ENCODE assay signal across 1 cellular context in the genomic region with DNA sequence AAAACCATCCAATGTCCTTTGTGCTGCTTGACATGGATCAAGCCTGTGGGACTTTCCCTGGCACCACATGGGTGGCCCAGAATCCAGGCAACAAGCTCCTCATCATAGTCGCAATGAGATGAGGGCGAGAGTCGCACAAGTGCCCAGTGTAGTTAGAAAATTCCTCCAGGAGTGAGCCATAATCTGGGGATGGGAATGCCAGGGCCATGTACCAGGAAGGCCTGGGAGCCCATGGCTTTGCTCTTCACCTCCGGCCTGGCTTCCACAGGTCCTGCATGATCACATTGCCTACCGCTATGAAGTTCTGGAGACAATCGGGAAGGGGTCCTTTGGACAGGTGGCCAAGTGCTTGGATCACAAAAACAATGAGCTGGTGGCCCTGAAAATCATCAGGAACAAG.
TF ChIP-seq lines count a peak whose summit lies in the region.

No MANE protein-coding gene starts in this region.

TF ChIP-seq in H1, 55 proteins besides CTCF, POLR2A, EP300 and RAD21:
- TF ChIP-seq, protein P1, sequence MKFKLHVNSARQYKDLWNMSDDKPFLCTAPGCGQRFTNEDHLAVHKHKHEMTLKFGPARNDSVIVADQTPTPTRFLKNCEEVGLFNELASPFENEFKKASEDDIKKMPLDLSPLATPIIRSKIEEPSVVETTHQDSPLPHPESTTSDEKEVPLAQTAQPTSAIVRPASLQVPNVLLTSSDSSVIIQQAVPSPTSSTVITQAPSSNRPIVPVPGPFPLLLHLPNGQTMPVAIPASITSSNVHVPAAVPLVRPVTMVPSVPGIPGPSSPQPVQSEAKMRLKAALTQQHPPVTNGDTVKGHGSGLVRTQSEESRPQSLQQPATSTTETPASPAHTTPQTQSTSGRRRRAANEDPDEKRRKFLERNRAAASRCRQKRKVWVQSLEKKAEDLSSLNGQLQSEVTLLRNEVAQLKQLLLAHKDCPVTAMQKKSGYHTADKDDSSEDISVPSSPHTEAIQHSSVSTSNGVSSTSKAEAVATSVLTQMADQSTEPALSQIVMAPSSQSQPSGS (IDR thresholded peaks at IDR 0.05; ENCODE audit: low read length), result no peak
- TF ChIP-seq CHD2 (IDR thresholded peaks at IDR 0.05; ENCODE audit: low read length), result no peak
- TF ChIP-seq HDAC2 (IDR thresholded peaks at IDR 0.05; ENCODE audit: borderline replicate concordance in 1 of 2, low read depth in 2 of 2, low read length in 2 of 2), result no peak
- no peak for TF ChIP-seq TAF7 (optimal IDR thresholded peaks at IDR 0.05; ENCODE audit: borderline replicate concordance, low read depth, low read length)
- no peak for TF ChIP-seq RNF2 (IDR thresholded peaks at IDR 0.05; ENCODE audit: borderline replicate concordance, low read depth, low read length, missing control alignments, poor library complexity, severe bottlenecking)
- TF ChIP-seq SP4 (IDR thresholded peaks at IDR 0.05; ENCODE audit: low read length), result no peak
- TF ChIP-seq, protein P2, sequence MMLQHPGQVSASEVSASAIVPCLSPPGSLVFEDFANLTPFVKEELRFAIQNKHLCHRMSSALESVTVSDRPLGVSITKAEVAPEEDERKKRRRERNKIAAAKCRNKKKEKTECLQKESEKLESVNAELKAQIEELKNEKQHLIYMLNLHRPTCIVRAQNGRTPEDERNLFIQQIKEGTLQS (IDR thresholded peaks at IDR 0.05; ENCODE audit: insufficient read depth, low read depth, low read length), result no peak
- no peak for TF ChIP-seq TCF12 (IDR thresholded peaks at IDR 0.05; ENCODE audit: low read depth, low read length)
- TF ChIP-seq EGR1 (IDR thresholded peaks at IDR 0.05; ENCODE audit: borderline replicate concordance, low read depth, low read length), result no peak
- no peak for TF ChIP-seq KDM5A (IDR thresholded peaks at IDR 0.05; ENCODE audit: low read length)
- TF ChIP-seq EZH2 (IDR thresholded peaks at IDR 0.05; ENCODE audit: low read depth, low read length, severe bottlenecking), result no peak
- no peak for TF ChIP-seq CTBP2 (IDR thresholded peaks at IDR 0.05; ENCODE audit: borderline replicate concordance, insufficient read depth, insufficient read length, low read length)
- TF ChIP-seq FOSL1 (IDR thresholded peaks at IDR 0.05; ENCODE audit: insufficient read depth, low read depth, low read length), result no peak
- no peak for TF ChIP-seq SP1 (IDR thresholded peaks at IDR 0.05; ENCODE audit: low read depth, low read length)
- no peak for TF ChIP-seq TBP (IDR thresholded peaks at IDR 0.05; ENCODE audit: low read depth, low read length)
- no peak for TF ChIP-seq NANOG (IDR thresholded peaks at IDR 0.05; ENCODE audit: insufficient read depth, low read depth, low read length, poor library complexity, severe bottlenecking)
- no peak for TF ChIP-seq SP2 (IDR thresholded peaks at IDR 0.05; ENCODE audit: low read length)
- no peak for TF ChIP-seq CREB1 (IDR thresholded peaks at IDR 0.05)
- TF ChIP-seq, protein P3, sequence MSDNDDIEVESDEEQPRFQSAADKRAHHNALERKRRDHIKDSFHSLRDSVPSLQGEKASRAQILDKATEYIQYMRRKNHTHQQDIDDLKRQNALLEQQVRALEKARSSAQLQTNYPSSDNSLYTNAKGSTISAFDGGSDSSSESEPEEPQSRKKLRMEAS (IDR thresholded peaks at IDR 0.05), result no peak
- TF ChIP-seq CBX5 (IDR thresholded peaks at IDR 0.05; ENCODE audit: low read depth, low read length), result no peak
